Comparison of ENCODE assay signal across 22 cellular contexts in genomic region chr22:49719046-49719445, GRCh38.
DNase-seq lines count a peak whose midpoint lies in the region; ATAC-seq and TF ChIP-seq lines count a peak whose summit lies in the region.
"Had no signal": no experiment of that assay in that cellular context is flagged by ENCODE, and none has a peak within 500 bp of the region (broad histone marks: within the 10 kb centered on the region; RNA-seq: fewer than 3 reads in every experiment).

No MANE protein-coding gene starts in this region.

- no peak overlapping the region for H2AFZ ChIP-seq in osteoblast (ENCODE audit: low read length)

- CTCF ChIA-PET in activated CD8-positive, alpha-beta memory T cell treated with anti-CD3 and anti-CD28 coated beads, Interleukin-2, amount 10 ng/mL, durations not matched to agents 7 days and 5 days (lab: Charles Lee), result no interaction called here

- H3K36me3 ChIP-seq in endodermal cell (ENCODE audit: control insufficient read depth, insufficient read depth, low read length) (no peaks in the 10 kb centered on the region), osteoblast (ENCODE audit: insufficient read depth, low read length) (no peaks in the 10 kb centered on the region)

- peak; percentile 13 for DNase-seq in activated CD8-positive, alpha-beta memory T cell treated with anti-CD3 and anti-CD28 coated beads, Interleukin-2, amount 50 U/mL, for 48 hours
- DNase-seq in activated CD8-positive, alpha-beta memory T cell treated with anti-CD3 and anti-CD28 coated beads, Interleukin-2, amount 10 ng/mL, durations not matched to agents 7 days and 5 days, result no peak
- DNase-seq in endodermal cell (peak; percentile 33), osteoblast (ENCODE audit: insufficient read length, low spot score, missing footprints) (peak; percentile 42), NCI-H2171 (lab: John Stamatoyannopoulos, UW) (no peak), AML-193 (lab: John Stamatoyannopoulos, UW) (no peak)
- DNase-seq in central memory CD4-positive, alpha-beta T cell, result no peak
- DNase-seq: Calu3, DMS79 treated with DMSO at 0.1 percent for 48 hours, IMR-90, KG1, MM.1S, NCI-H1048, NCI-H1417, NCI-H1694, NCI-H2029 treated with DMSO at 0.1 percent for 48 hours, NCI-H226, NCI-H510A, NCI-H69, SHP77 had no signal

- H3K4me3 Mint-ChIP-seq in activated CD8-positive, alpha-beta memory T cell treated with anti-CD3 and anti-CD28 coated beads, Interleukin-2, amount 10 ng/mL, durations not matched to agents 7 days and 5 days, result no peak overlapping the region
- no peak overlapping the region for H3K4me3 Mint-ChIP-seq in endodermal cell

- H3K9ac ChIP-seq in endodermal cell (ENCODE audit: extremely low read depth, low read length, poor library complexity, severe bottlenecking), result no peak overlapping the region

- ATAC-seq in activated CD8-positive, alpha-beta memory T cell treated with anti-CD3 and anti-CD28 coated beads, Interleukin-2, amount 10 ng/mL, durations not matched to agents 7 days and 5 days, result no peak

- H3K27me3 ChIP-seq in endodermal cell (ENCODE audit: control insufficient read depth, insufficient read depth, low read length, poor library complexity, severe bottlenecking) (peaks cover 21% of the 10 kb centered on the region), osteoblast (ENCODE audit: insufficient read depth, low read length) (no peaks in the 10 kb centered on the region)

- TF ChIP-seq CTCF in endodermal cell (conservative IDR thresholded peaks at IDR 0.05) (no peak), osteoblast (IDR thresholded peaks at IDR 0.05; ENCODE audit: extremely low read depth, low read depth, low read length) (no peak)

- H3K27me3 Mint-ChIP-seq in activated CD8-positive, alpha-beta memory T cell treated with anti-CD3 and anti-CD28 coated beads, Interleukin-2, amount 10 ng/mL, durations not matched to agents 7 days and 5 days, result peaks cover 5% of the 10 kb centered on the region
- peaks cover 11% of the 10 kb centered on the region for H3K27me3 Mint-ChIP-seq in endodermal cell (ENCODE audit: insufficient read depth)

- H3K4me3 ChIP-seq in endodermal cell (ENCODE audit: low read length), result no peak overlapping the region
- H3K4me3 ChIP-seq in osteoblast (ENCODE audit: insufficient read depth, low read length), result no peak overlapping the region

- H3K4me1 ChIP-seq in endodermal cell (ENCODE audit: control insufficient read depth, insufficient read depth, low read length), result no peaks in the 10 kb centered on the region
- H3K4me1 ChIP-seq in osteoblast (ENCODE audit: insufficient read depth, low read length), result no peaks in the 10 kb centered on the region

- H4K20me1 ChIP-seq in osteoblast (ENCODE audit: insufficient read depth, low read length), result no peaks in the 10 kb centered on the region

- no peaks in the 10 kb centered on the region for H3K79me2 ChIP-seq in osteoblast (ENCODE audit: insufficient read depth, low read length)

- WGBS in endodermal cell (ENCODE audit: insufficient coverage in 1 of 2, insufficient read length in 1 of 2), 2 experiments, result 88 to 89% methylated on average over 9 to 10 of the region's 10 CpGs

- no peaks in the 10 kb centered on the region for H3K36me3 Mint-ChIP-seq in activated CD8-positive, alpha-beta memory T cell treated with anti-CD3 and anti-CD28 coated beads, Interleukin-2, amount 10 ng/mL, durations not matched to agents 7 days and 5 days
- no peaks in the 10 kb centered on the region for H3K36me3 Mint-ChIP-seq in endodermal cell (ENCODE audit: low read depth)

- no peak overlapping the region for H3K27ac Mint-ChIP-seq in activated CD8-positive, alpha-beta memory T cell treated with anti-CD3 and anti-CD28 coated beads, Interleukin-2, amount 10 ng/mL, durations not matched to agents 7 days and 5 days
- no peak overlapping the region for H3K27ac Mint-ChIP-seq in endodermal cell

- H3K4me2 ChIP-seq in osteoblast (ENCODE audit: insufficient read depth, low read length), result no peak overlapping the region

- H3K9me3 ChIP-seq in endodermal cell (ENCODE audit: control insufficient read depth, low read length) (no peaks in the 10 kb centered on the region), osteoblast (ENCODE audit: low read depth, low read length) (no peaks in the 10 kb centered on the region)

- H3K9me3 Mint-ChIP-seq in activated CD8-positive, alpha-beta memory T cell treated with anti-CD3 and anti-CD28 coated beads, Interleukin-2, amount 10 ng/mL, durations not matched to agents 7 days and 5 days (ENCODE audit: low read depth), result no peaks in the 10 kb centered on the region
- H3K9me3 Mint-ChIP-seq in endodermal cell, result no peaks in the 10 kb centered on the region

- peaks cover 3% of the 10 kb centered on the region for H3K4me1 Mint-ChIP-seq in activated CD8-positive, alpha-beta memory T cell treated with anti-CD3 and anti-CD28 coated beads, Interleukin-2, amount 10 ng/mL, durations not matched to agents 7 days and 5 days
- no peaks in the 10 kb centered on the region for H3K4me1 Mint-ChIP-seq in endodermal cell

- H3K27ac ChIP-seq in endodermal cell (ENCODE audit: low read depth, low read length) (no peak overlapping the region), osteoblast (ENCODE audit: low read depth, low read length) (no peak overlapping the region)
- H3K27ac ChIP-seq: 22Rv1, RWPE1 had no signal

Comparison
In these comparisons a context has a peak if more than half of its experiments do, and no peak if none do; other contexts are left out.
1. DNase-seq: peak in activated CD8-positive, alpha-beta memory T cell treated with anti-CD3 and anti-CD28 coated beads, Interleukin-2, amount 50 U/mL, for 48 hours (single experiment), endodermal cell (single experiment) and osteoblast (single experiment); none in activated CD8-positive, alpha-beta memory T cell treated with anti-CD3 and anti-CD28 coated beads, Interleukin-2, amount 10 ng/mL, durations not matched to agents 7 days and 5 days (single experiment), central memory CD4-positive, alpha-beta T cell (single experiment), NCI-H2171 (single experiment) and AML-193 (0 of 2).